In genomic region chr17:53924530-53925455, GRCh38 we compare ENCODE assay signal across 28 cellular contexts.
DNase-seq lines count a peak whose midpoint lies in the region; ATAC-seq and TF ChIP-seq lines count a peak whose summit lies in the region.
"Had no signal": no experiment of that assay in that cellular context is flagged by ENCODE, and none has a peak within 500 bp of the region (broad histone marks: within the 10 kb centered on the region; RNA-seq: fewer than 3 reads in every experiment).

No MANE protein-coding gene starts in this region.

- DNase-seq in MV-4-11 (lab: John Stamatoyannopoulos, UW) (peak; percentile 65), foreskin melanocyte (peak; percentile 2), sciatic nerve (ENCODE audit: low spot score) (no peak), T-helper 1 cell (no peak), NOMO-1 treated with dmso at 0.1 percent for 144 hours (lab: John Stamatoyannopoulos, UW; ENCODE audit: unreplicated experiment) (no peak)
- no peak for DNase-seq in activated T-cell treated with anti-CD3 and anti-CD28 coated beads, Interleukin-2, amount 50 U/mL, for 4 hours
- DNase-seq: activated CD4-positive, alpha-beta T cell treated with anti-CD3 and anti-CD28 coated beads for 4 hours; CD4-positive, alpha-beta T cell; cerebellar nuclear complex; DMS79 treated with DMSO at 0.1 percent for 48 hours; effector CD8-positive, alpha-beta T cell; esophagus squamous epithelium; HCEC 1CT; mammary epithelial cell; MM.1S; NCI-H1436 treated with DMSO at 0.1 percent for 48 hours; NCI-H2171; NCI-H526 treated with DMSO at 0.1 percent for 48 hours; spleen; stimulated activated CD4-positive, alpha-beta T cell treated with anti-CD3 and anti-CD28 coated beads, Interleukin-4, amount 100 ng/mL, for 4 hours; stomach; upper lobe of left lung had no signal

- no peak overlapping the region for H3K9ac ChIP-seq in liver (ENCODE audit: low read depth in 1 of 2, low read length in 2 of 2)

- H3K36me3 ChIP-seq in liver (ENCODE audit: control insufficient read depth in 4 of 4, insufficient read depth in 3 of 4, low read depth in 1 of 4, low read length in 3 of 4) = no peaks in the 10 kb centered on the region
- H3K36me3 ChIP-seq: esophagus squamous epithelium, spleen, stomach, upper lobe of left lung had no signal

- intact Hi-C loops in sciatic nerve (cut with DNase I) = no loop called here

- H3K27me3 ChIP-seq in liver (ENCODE audit: control insufficient read depth in 4 of 4, insufficient read depth in 4 of 4, low read length in 3 of 4) = no peaks in the 10 kb centered on the region
- H3K27me3 ChIP-seq: esophagus squamous epithelium, spleen, stomach, upper lobe of left lung had no signal

- H3K27me3 Mint-ChIP-seq in activated T-cell treated with anti-CD3 and anti-CD28 coated beads, Interleukin-2, amount 50 U/mL, for 4 hours (ENCODE audit: low read depth) = no peaks in the 10 kb centered on the region
- H3K27me3 Mint-ChIP-seq: activated naive CD8-positive, alpha-beta T cell; activated T-helper 17 cell treated with anti-CD3 and anti-CD28 coated beads, Interleukin-2, amount 50 U/mL, for 72 hours; CD4-positive, alpha-beta T cell; IgD-negative memory B cell; natural killer cell treated with Interleukin-12 subunit alpha and Interleukin-12 subunit beta and Interleukin-15 and Interleukin-18, amount 100 ng/mL, for 72 hours had no signal

- no peak overlapping the region for H3K27ac ChIP-seq in liver (ENCODE audit: low read depth in 1 of 2, low read length in 2 of 2)
- H3K27ac ChIP-seq: esophagus squamous epithelium, spleen, stomach, upper lobe of left lung had no signal

- H3K9me3 ChIP-seq in liver (ENCODE audit: control insufficient read depth in 4 of 4, low read length in 3 of 4) = no peaks in the 10 kb centered on the region
- H3K9me3 ChIP-seq: esophagus squamous epithelium, spleen, stomach, upper lobe of left lung had no signal

- WGBS in liver = 21% methylated on average over 4 of the region's 4 CpGs

- H3K4me1 ChIP-seq in liver (ENCODE audit: control insufficient read depth in 4 of 4, insufficient read depth in 4 of 4, low read length in 3 of 4) = peaks cover 0 to 10% (median 7%) of the 10 kb centered on the region in 4 donors
- H3K4me1 ChIP-seq: esophagus squamous epithelium, spleen, stomach, upper lobe of left lung had no signal

- ATAC-seq in sciatic nerve (peak; percentile 83), HG03025 (IDR thresholded peaks at IDR 0.05; ENCODE audit: low FRiP score, unreplicated experiment) (no peak)
- ATAC-seq in activated T-cell treated with anti-CD3 and anti-CD28 coated beads, Interleukin-2, amount 50 U/mL, for 4 hours = no peak
- ATAC-seq: activated T-helper 17 cell treated with anti-CD3 and anti-CD28 coated beads, Interleukin-2, amount 50 U/mL, for 72 hours; natural killer cell treated with Interleukin-12 subunit alpha and Interleukin-12 subunit beta and Interleukin-15 and Interleukin-18, amount 100 ng/mL, for 72 hours had no signal

- TF ChIP-seq CTCF in liver (IDR thresholded peaks at IDR 0.05; ENCODE audit: low read depth, low read length, missing input control) = no peak

- no peak overlapping the region for H3K4me3 Mint-ChIP-seq in activated T-cell treated with anti-CD3 and anti-CD28 coated beads, Interleukin-2, amount 50 U/mL, for 4 hours
- H3K4me3 Mint-ChIP-seq: activated naive CD8-positive, alpha-beta T cell; activated T-helper 17 cell treated with anti-CD3 and anti-CD28 coated beads, Interleukin-2, amount 50 U/mL, for 72 hours; CD4-positive, alpha-beta T cell; IgD-negative memory B cell; natural killer cell treated with Interleukin-12 subunit alpha and Interleukin-12 subunit beta and Interleukin-15 and Interleukin-18, amount 100 ng/mL, for 72 hours had no signal

- peaks cover 12% of the 10 kb centered on the region for H3K9me3 Mint-ChIP-seq in activated T-cell treated with anti-CD3 and anti-CD28 coated beads, Interleukin-2, amount 50 U/mL, for 4 hours

- no peaks in the 10 kb centered on the region for H3K36me3 Mint-ChIP-seq in activated T-cell treated with anti-CD3 and anti-CD28 coated beads, Interleukin-2, amount 50 U/mL, for 4 hours (ENCODE audit: insufficient read depth)
- H3K36me3 Mint-ChIP-seq: activated naive CD8-positive, alpha-beta T cell; IgD-negative memory B cell; natural killer cell treated with Interleukin-12 subunit alpha and Interleukin-12 subunit beta and Interleukin-15 and Interleukin-18, amount 100 ng/mL, for 72 hours had no signal

- H3K4me1 Mint-ChIP-seq in activated T-cell treated with anti-CD3 and anti-CD28 coated beads, Interleukin-2, amount 50 U/mL, for 4 hours (ENCODE audit: low read depth) = no peaks in the 10 kb centered on the region
- H3K4me1 Mint-ChIP-seq: activated T-helper 17 cell treated with anti-CD3 and anti-CD28 coated beads, Interleukin-2, amount 50 U/mL, for 72 hours; IgD-negative memory B cell had no signal

- peak; percentile 48 to 51 for TF ChIP-seq RAD21 in liver (IDR thresholded peaks at IDR 0.05)

- no peak overlapping the region for H3K4me3 ChIP-seq in liver (ENCODE audit: low read depth in 1 of 3, low read length in 3 of 3)
- H3K4me3 ChIP-seq: esophagus squamous epithelium, spleen, stomach, upper lobe of left lung had no signal

TF ChIP-seq in liver, 16 proteins besides CTCF, POLR2A, EP300 and RAD21:
- TF ChIP-seq EGR1 (IDR thresholded peaks at IDR 0.05; ENCODE audit: low read depth in 2 of 2) = no peak
- TF ChIP-seq HNF4G (IDR thresholded peaks at IDR 0.05) = peak; percentile 78
- TF ChIP-seq FOXA1 (IDR thresholded peaks at IDR 0.05) = peak; percentile 82
- no peak for TF ChIP-seq TAF1 (conservative IDR thresholded peaks at IDR 0.05)
- TF ChIP-seq MAX (IDR thresholded peaks at IDR 0.05) = peak; percentile 74
- peak; percentile 55 to 80 for TF ChIP-seq JUND (IDR thresholded peaks at IDR 0.05)
- TF ChIP-seq RXRA (IDR thresholded peaks at IDR 0.05) = peak; percentile 69 to 82
- TF ChIP-seq ATF3 (IDR thresholded peaks at IDR 0.05) = no peak
- peak; percentile 72 for TF ChIP-seq REST (IDR thresholded peaks at IDR 0.05)
- peak; percentile 73 for TF ChIP-seq ZBTB33 (IDR thresholded peaks at IDR 0.05)
- TF ChIP-seq NR2F2 (IDR thresholded peaks at IDR 0.05) = peak; percentile 64
- peak in 1 of 2 donors; percentile 19 for TF ChIP-seq GABPA (IDR thresholded peaks at IDR 0.05 in 1 of 2, conservative IDR thresholded peaks at IDR 0.05 in 1 of 2)
- peak; percentile 91 to 95 for TF ChIP-seq HNF4A (conservative IDR thresholded peaks at IDR 0.05)
- peak; percentile 81 for TF ChIP-seq SP1 (IDR thresholded peaks at IDR 0.05)
- TF ChIP-seq FOXA2 (IDR thresholded peaks at IDR 0.05) = peak; percentile 78
- TF ChIP-seq YY1 (IDR thresholded peaks at IDR 0.05) = peak; percentile 73

Comparison
In these comparisons a context has a peak if more than half of its experiments do, and no peak if none do; other contexts are left out.
1. DNase-seq: peak in MV-4-11 (single experiment) and foreskin melanocyte (single experiment); none in sciatic nerve (single experiment), T-helper 1 cell (0 of 5), NOMO-1 treated with dmso at 0.1 percent for 144 hours (single experiment) and activated T-cell treated with anti-CD3 and anti-CD28 coated beads, Interleukin-2, amount 50 U/mL, for 4 hours (single experiment).